21 cellular contexts compared by ENCODE assay signal in genomic region chr3:188269040-188269439, GRCh38.
A peak's percentile ranks its signal among the peaks of the same experiment; 100 is the strongest.
DNase-seq lines count a peak whose midpoint lies in the region; ATAC-seq and TF ChIP-seq lines count a peak whose summit lies in the region.
"Had no signal": no experiment of that assay in that cellular context is flagged by ENCODE, and none has a peak within 500 bp of the region (broad histone marks: within the 10 kb centered on the region; RNA-seq: fewer than 3 reads in every experiment).

No MANE protein-coding gene starts in this region.

- H3K36me3 ChIP-seq in left ventricle myocardium inferior, result no peaks in the 10 kb centered on the region
- no peaks in the 10 kb centered on the region for H3K36me3 ChIP-seq in colonic mucosa
- H3K36me3 ChIP-seq in muscle layer of duodenum (ENCODE audit: control insufficient read depth in 1 of 2, insufficient read depth in 2 of 2, low read length in 2 of 2), result peaks cover 0 to 20% of the 10 kb centered on the region in 2 donors
- no peaks in the 10 kb centered on the region for H3K36me3 ChIP-seq in uterus
- no peaks in the 10 kb centered on the region for H3K36me3 ChIP-seq in thyroid gland
- H3K36me3 ChIP-seq: heart right ventricle had no signal

- 93% methylated on average over 4 of the region's 4 CpGs for WGBS in thyroid gland, 2 donors

- TF ChIP-seq POLR2A in uterus (IDR thresholded peaks at IDR 0.05), result no peak
- TF ChIP-seq POLR2A in thyroid gland (IDR thresholded peaks at IDR 0.05), result no peak

- no peak for DNase-seq in left ventricle myocardium inferior
- no peak for DNase-seq in Right ventricle myocardium superior
- DNase-seq in colonic mucosa, result no peak
- DNase-seq in uterus, result no peak
- DNase-seq in thyroid gland, result no peak
- DNase-seq in AG08396 (ENCODE audit: low spot score), result no peak
- no peak for DNase-seq in NCI-H1436 (lab: John Stamatoyannopoulos, UW)
- DNase-seq: activated CD4-positive, alpha-beta T cell treated with anti-CD3 and anti-CD28 coated beads for 36 hours; activated CD8-positive, alpha-beta memory T cell treated with anti-CD3 and anti-CD28 coated beads, Interleukin-2, amount 50 U/mL, for 48 hours; activated naive CD4-positive, alpha-beta T cell; CD8-positive, alpha-beta T cell; dermis blood vessel endothelial cell; heart right ventricle; kidney glomerular epithelial cell; NCI-H1694 treated with DMSO at 0.1 percent for 48 hours; NCI-H446 treated with DMSO at 0.1 percent for 48 hours; T-helper 9 cell had no signal

- ATAC-seq in Right ventricle myocardium superior (ENCODE audit: poor library complexity), result no peak
- ATAC-seq: activated CD4-positive, alpha-beta T cell treated with anti-CD3 and anti-CD28 coated beads for 36 hours; CD8-positive, alpha-beta T cell; esophagus mucosa; heart right ventricle; K562; stimulated activated effector memory CD8-positive, alpha-beta T cell treated with anti-CD3 and anti-CD28 coated beads, Interleukin-12 subunit alpha, Interleukin-12 subunit beta, amount 100 ng/mL, for 72 hours had no signal

- H3K4me1 ChIP-seq in left ventricle myocardium inferior (peaks cover 91% of the 10 kb centered on the region), colonic mucosa (peaks cover 9% of the 10 kb centered on the region), muscle layer of duodenum (ENCODE audit: control insufficient read depth in 1 of 2, insufficient read depth in 2 of 2, low read length in 2 of 2) (peaks cover 15 to 25% of the 10 kb centered on the region in 2 donors), uterus (peaks cover 11 to 29% of the 10 kb centered on the region in 2 donors), thyroid gland (peaks cover 28 to 42% of the 10 kb centered on the region in 2 donors)

- H3K9me3 ChIP-seq in left ventricle myocardium inferior (replicated peaks) (no peaks in the 10 kb centered on the region), colonic mucosa (no peaks in the 10 kb centered on the region), muscle layer of duodenum (ENCODE audit: control insufficient read depth in 1 of 2, low read length in 2 of 2) (no peaks in the 10 kb centered on the region), uterus (no peaks in the 10 kb centered on the region), thyroid gland (no peaks in the 10 kb centered on the region)
- H3K9me3 ChIP-seq: heart right ventricle had no signal

- H3K27ac ChIP-seq in left ventricle myocardium inferior (replicated peaks), result peak overlapping the region; percentile 83
- peak overlapping the region; percentile 44 for H3K27ac ChIP-seq in colonic mucosa
- H3K27ac ChIP-seq in muscle layer of duodenum (ENCODE audit: low read length), result peak overlapping the region; percentile 96
- peak overlapping the region; percentile 96 to 97 for H3K27ac ChIP-seq in uterus
- H3K27ac ChIP-seq in thyroid gland, result no peak overlapping the region

- H3K27me3 ChIP-seq in left ventricle myocardium inferior (ENCODE audit: low read depth) (no peaks in the 10 kb centered on the region), colonic mucosa (no peaks in the 10 kb centered on the region), muscle layer of duodenum (ENCODE audit: low read depth, low read length) (no peaks in the 10 kb centered on the region), uterus (no peaks in the 10 kb centered on the region), thyroid gland (no peaks in the 10 kb centered on the region)
- H3K27me3 ChIP-seq: heart right ventricle had no signal

- H3K4me3 ChIP-seq in left ventricle myocardium inferior (no peak overlapping the region), colonic mucosa (no peak overlapping the region), muscle layer of duodenum (ENCODE audit: low read depth in 1 of 2, low read length in 2 of 2) (no peak overlapping the region), uterus (no peak overlapping the region), thyroid gland (replicated peaks in 1 of 3) (no peak overlapping the region)
- H3K4me3 ChIP-seq: heart right ventricle, K562 had no signal

- no peak overlapping the region for H3K9ac ChIP-seq in colonic mucosa (ENCODE audit: low read depth in 2 of 2, low read length in 2 of 2)

- TF ChIP-seq CTCF in left ventricle myocardium inferior (IDR thresholded peaks at IDR 0.05; ENCODE audit: borderline replicate concordance) (no peak), colonic mucosa (IDR thresholded peaks at IDR 0.05) (no peak), uterus (IDR thresholded peaks at IDR 0.05) (no peak), thyroid gland (IDR thresholded peaks at IDR 0.05) (no peak)

- intact Hi-C loops in left ventricle myocardium inferior (cut with micrococcal nuclease) (no loop called here), Right ventricle myocardium superior (cut with DNase I) (no loop called here), colonic mucosa (cut with DNase I) (loop anchor here (10.0 kb wide), 2 partner anchors 114 to 676 kb away; partner anchors contain the start of gene LPP), uterus (cut with DNase I; ENCODE audit: low total_unique reads) (loop anchor here (5.0 to 10.0 kb wide), 2 partner anchors 114 to 527 kb away; partner anchors contain the start of gene LPP), thyroid gland (cut with DNase I) (no loop called here)

Comparison
In these comparisons a context has a peak if more than half of its experiments do, and no peak if none do; other contexts are left out.
1. H3K27ac ChIP-seq: peak in left ventricle myocardium inferior (single experiment), colonic mucosa (single experiment), muscle layer of duodenum (single experiment) and uterus (2 of 2); none in thyroid gland (0 of 3).
2. intact Hi-C loops: an anchor here in colonic mucosa (10.0 kb wide) and uterus (5.0 to 10.0 kb wide); none called in left ventricle myocardium inferior, Right ventricle myocardium superior and thyroid gland.